10 cellular contexts compared by ENCODE assay signal in the genomic region with DNA sequence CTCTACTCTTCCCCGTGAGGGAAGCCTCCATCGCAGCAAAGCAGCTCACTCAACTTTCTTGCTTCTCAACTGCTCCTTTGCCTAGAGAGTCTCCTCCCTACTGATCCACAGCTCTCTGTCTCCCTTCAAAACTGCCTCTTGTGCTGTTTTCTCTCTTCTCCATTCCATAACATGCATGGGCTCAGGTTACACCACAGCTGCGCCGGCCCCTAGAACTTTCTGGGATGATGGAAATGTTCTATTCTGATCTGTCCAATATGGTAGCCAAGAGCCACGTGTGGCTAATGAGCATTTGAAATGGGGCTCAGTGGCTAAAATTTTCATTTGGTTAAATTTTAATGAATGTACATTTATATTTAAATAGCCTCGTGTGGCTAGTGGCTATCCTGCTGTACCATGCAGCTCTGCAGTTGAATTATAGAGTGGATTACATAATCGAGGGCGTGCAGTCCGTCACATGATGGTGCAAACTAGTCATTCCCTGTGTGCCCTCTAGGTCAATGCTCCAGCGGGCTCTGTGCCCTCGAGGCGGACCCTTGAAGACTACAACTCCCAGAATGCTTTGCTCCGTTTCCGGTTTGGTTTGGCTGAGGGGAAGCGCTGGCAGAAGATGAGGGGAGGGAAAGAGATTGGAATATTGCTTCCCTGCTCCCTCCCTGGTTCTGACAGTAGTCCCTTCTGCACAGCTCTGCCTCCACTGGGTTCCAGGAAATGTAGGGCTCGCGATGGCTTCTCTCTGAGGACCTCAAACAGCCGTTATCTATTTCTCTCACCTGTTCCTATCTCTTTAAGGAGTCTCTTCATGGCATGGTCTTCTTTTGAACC.
A peak's percentile ranks its signal among the peaks of the same experiment; 100 is the strongest.
DNase-seq lines count a peak whose midpoint lies in the region; ATAC-seq and TF ChIP-seq lines count a peak whose summit lies in the region.
"Had no signal": no experiment of that assay in that cellular context is flagged by ENCODE, and none has a peak within 500 bp of the region (broad histone marks: within the 10 kb centered on the region; RNA-seq: fewer than 3 reads in every experiment).

No MANE protein-coding gene starts in this region.

- H3K9me3 ChIP-seq in SK-N-MC (ENCODE audit: low read depth, low read length) (no peaks in the 10 kb centered on the region), smooth muscle cell (replicated peaks; ENCODE audit: low read depth) (no peaks in the 10 kb centered on the region)

- peak; percentile 6 for DNase-seq in activated naive CD4-positive, alpha-beta T cell treated with anti-CD3 and anti-CD28 coated beads for 36 hours
- DNase-seq in activated naive CD4-positive, alpha-beta T cell treated with anti-CD3 and anti-CD28 coated beads, Interleukin-2, amount 50 U/mL, for 72 hours (ENCODE audit: low spot score in 2 of 2): no peak
- no peak for DNase-seq in SK-N-MC (ENCODE audit: low read depth, low spot score)
- peak; percentile 57 for DNase-seq in left cardiac atrium
- no peak for DNase-seq in smooth muscle cell (lab: John Stamatoyannopoulos, UW; ENCODE audit: unreplicated experiment)
- no peak for DNase-seq in NCI-H1436 treated with DMSO at 0.1 percent for 48 hours (lab: John Stamatoyannopoulos, UW)
- DNase-seq in NCI-H345 (lab: John Stamatoyannopoulos, UW): no peak
- DNase-seq: activated B cell treated with CpG ODN at 0.5 μM for 24 hours had no signal

- H3F3A ChIP-seq in smooth muscle cell (ENCODE audit: low read depth): no peaks in the 10 kb centered on the region

- no peaks in the 10 kb centered on the region for H3K36me3 ChIP-seq in SK-N-MC (ENCODE audit: insufficient read depth, low read length)
- H3K36me3 ChIP-seq in smooth muscle cell (ENCODE audit: low read depth): no peaks in the 10 kb centered on the region

- no peaks in the 10 kb centered on the region for H3K4me1 Mint-ChIP-seq in activated naive CD4-positive, alpha-beta T cell treated with anti-CD3 and anti-CD28 coated beads for 36 hours (ENCODE audit: low read depth)
- H3K4me1 Mint-ChIP-seq: activated B cell treated with CpG ODN at 0.5 μM for 24 hours had no signal

- H3K9me3 Mint-ChIP-seq in activated naive CD4-positive, alpha-beta T cell treated with anti-CD3 and anti-CD28 coated beads for 36 hours: peaks cover 3% of the 10 kb centered on the region
- peaks cover 5% of the 10 kb centered on the region in 2 donors for H3K9me3 Mint-ChIP-seq in activated naive CD4-positive, alpha-beta T cell treated with anti-CD3 and anti-CD28 coated beads, Interleukin-2, amount 50 U/mL, for 72 hours
- H3K9me3 Mint-ChIP-seq: nephron had no signal

- no peak overlapping the region for H3K4me3 Mint-ChIP-seq in activated naive CD4-positive, alpha-beta T cell treated with anti-CD3 and anti-CD28 coated beads for 36 hours
- H3K4me3 Mint-ChIP-seq: activated B cell treated with CpG ODN at 0.5 μM for 24 hours had no signal

- peak overlapping the region; percentile 45 for H3K4me2 ChIP-seq in smooth muscle cell

- intact Hi-C loops in activated naive CD4-positive, alpha-beta T cell treated with anti-CD3 and anti-CD28 coated beads for 36 hours (cut with micrococcal nuclease): no loop called here
- intact Hi-C loops in left cardiac atrium (cut with DNase I): no loop called here

- H3K27ac Mint-ChIP-seq in activated naive CD4-positive, alpha-beta T cell treated with anti-CD3 and anti-CD28 coated beads for 36 hours: no peak overlapping the region
- peak overlapping the region in 1 of 2 donors; percentile 80 for H3K27ac Mint-ChIP-seq in activated naive CD4-positive, alpha-beta T cell treated with anti-CD3 and anti-CD28 coated beads, Interleukin-2, amount 50 U/mL, for 72 hours
- H3K27ac Mint-ChIP-seq: activated B cell treated with CpG ODN at 0.5 μM for 24 hours, nephron had no signal

- no peak overlapping the region for H2AFZ ChIP-seq in smooth muscle cell (ENCODE audit: low read depth)

- CTCF ChIA-PET in activated naive CD4-positive, alpha-beta T cell treated with anti-CD3 and anti-CD28 coated beads for 36 hours (lab: Charles Lee): interaction anchor here (0.5 to 1.0 kb wide), 2 partner anchors 11 to 316 kb away, joined by 3 read pairs; no protein-coding TSS in a partner anchor

- no peaks in the 10 kb centered on the region for H3K36me3 Mint-ChIP-seq in activated naive CD4-positive, alpha-beta T cell treated with anti-CD3 and anti-CD28 coated beads for 36 hours (ENCODE audit: low read depth)
- H3K36me3 Mint-ChIP-seq in activated naive CD4-positive, alpha-beta T cell treated with anti-CD3 and anti-CD28 coated beads, Interleukin-2, amount 50 U/mL, for 72 hours: peaks cover 0 to 4% of the 10 kb centered on the region in 2 donors

- H3K79me2 ChIP-seq in smooth muscle cell (ENCODE audit: low read depth): no peaks in the 10 kb centered on the region

- H3K27me3 ChIP-seq in smooth muscle cell (ENCODE audit: low read depth): no peaks in the 10 kb centered on the region

- H3K9ac ChIP-seq in SK-N-MC (ENCODE audit: insufficient read length) (no peak overlapping the region), smooth muscle cell (ENCODE audit: low read depth) (no peak overlapping the region)

- H3K4me3 ChIP-seq in SK-N-MC (peak overlapping the region; percentile 63), smooth muscle cell (no peak overlapping the region)

- WGBS in smooth muscle cell (ENCODE audit: low lambda C conversion rate): 41% methylated on average over 18 of the region's 18 CpGs

- no peaks in the 10 kb centered on the region for H4K20me1 ChIP-seq in smooth muscle cell (ENCODE audit: low read depth)

- H3K27me3 Mint-ChIP-seq in activated naive CD4-positive, alpha-beta T cell treated with anti-CD3 and anti-CD28 coated beads for 36 hours (ENCODE audit: low read depth): peaks cover 37% of the 10 kb centered on the region

- no peak for ATAC-seq in activated naive CD4-positive, alpha-beta T cell treated with anti-CD3 and anti-CD28 coated beads, Interleukin-2, amount 50 U/mL, for 72 hours
- ATAC-seq in left cardiac atrium: peak; percentile 85 to 94
- ATAC-seq in HG02981 (IDR thresholded peaks at IDR 0.05; ENCODE audit: unreplicated experiment): no peak

- H3K4me1 ChIP-seq in smooth muscle cell (ENCODE audit: low read depth): no peaks in the 10 kb centered on the region

- no peak overlapping the region for H3K27ac ChIP-seq in SK-N-MC
- H3K27ac ChIP-seq in smooth muscle cell (ENCODE audit: low read depth): no peak overlapping the region

- TF ChIP-seq CTCF in smooth muscle cell (IDR thresholded peaks at IDR 0.05; ENCODE audit: borderline replicate concordance, insufficient read depth, poor library complexity, severe bottlenecking): no peak

Comparison
In these comparisons a context has a peak if more than half of its experiments do, and no peak if none do; other contexts are left out.
1. DNase-seq: peak in activated naive CD4-positive, alpha-beta T cell treated with anti-CD3 and anti-CD28 coated beads for 36 hours (single experiment) and left cardiac atrium (single experiment); none in activated naive CD4-positive, alpha-beta T cell treated with anti-CD3 and anti-CD28 coated beads, Interleukin-2, amount 50 U/mL, for 72 hours (0 of 2), SK-N-MC (single experiment), smooth muscle cell (single experiment), NCI-H1436 treated with DMSO at 0.1 percent for 48 hours (single experiment) and NCI-H345 (single experiment).
2. ATAC-seq: peak in left cardiac atrium (2 of 2); none in activated naive CD4-positive, alpha-beta T cell treated with anti-CD3 and anti-CD28 coated beads, Interleukin-2, amount 50 U/mL, for 72 hours (0 of 2) and HG02981 (single experiment).